Comparison of ENCODE assay signal across 8 cellular contexts in genomic region chr1:25030674-25031589, GRCh38.
DNase-seq lines count a peak whose midpoint lies in the region; ATAC-seq lines count a peak whose summit lies in the region.

No MANE protein-coding gene starts in this region.

- ATAC-seq in GM19023 (IDR thresholded peaks at IDR 0.05; ENCODE audit: unreplicated experiment) (peak; percentile 38), HG03108 (IDR thresholded peaks at IDR 0.05; ENCODE audit: unreplicated experiment) (peak; percentile 28), left lobe of liver (no peak)

- peak; percentile 62 for DNase-seq in activated CD4-positive, alpha-beta T cell treated with anti-CD3 and anti-CD28 coated beads, Interleukin-2, amount 50 U/mL, for 1 hour
- peak; percentile 53 for DNase-seq in glomerular visceral epithelial cell (ENCODE audit: extremely low spot score)
- DNase-seq in left lobe of liver (ENCODE audit: low spot score) = no peak
- no peak for DNase-seq in GDM1 (lab: John Stamatoyannopoulos, UW)
- DNase-seq in head of caudate nucleus = no peak
- DNase-seq in NCI-H187 treated with DMSO at 0.1 percent for 48 hours (lab: John Stamatoyannopoulos, UW) = no peak

- intact Hi-C loops in head of caudate nucleus (cut with DNase I) = no loop called here

Comparison
In these comparisons a context has a peak if more than half of its experiments do, and no peak if none do; other contexts are left out.
1. DNase-seq: peak in activated CD4-positive, alpha-beta T cell treated with anti-CD3 and anti-CD28 coated beads, Interleukin-2, amount 50 U/mL, for 1 hour (single experiment) and glomerular visceral epithelial cell (single experiment); none in left lobe of liver (single experiment), GDM1 (single experiment), head of caudate nucleus (0 of 42) and NCI-H187 treated with DMSO at 0.1 percent for 48 hours (single experiment).